Comparison of ENCODE assay signal across 11 cellular contexts in the genomic region with DNA sequence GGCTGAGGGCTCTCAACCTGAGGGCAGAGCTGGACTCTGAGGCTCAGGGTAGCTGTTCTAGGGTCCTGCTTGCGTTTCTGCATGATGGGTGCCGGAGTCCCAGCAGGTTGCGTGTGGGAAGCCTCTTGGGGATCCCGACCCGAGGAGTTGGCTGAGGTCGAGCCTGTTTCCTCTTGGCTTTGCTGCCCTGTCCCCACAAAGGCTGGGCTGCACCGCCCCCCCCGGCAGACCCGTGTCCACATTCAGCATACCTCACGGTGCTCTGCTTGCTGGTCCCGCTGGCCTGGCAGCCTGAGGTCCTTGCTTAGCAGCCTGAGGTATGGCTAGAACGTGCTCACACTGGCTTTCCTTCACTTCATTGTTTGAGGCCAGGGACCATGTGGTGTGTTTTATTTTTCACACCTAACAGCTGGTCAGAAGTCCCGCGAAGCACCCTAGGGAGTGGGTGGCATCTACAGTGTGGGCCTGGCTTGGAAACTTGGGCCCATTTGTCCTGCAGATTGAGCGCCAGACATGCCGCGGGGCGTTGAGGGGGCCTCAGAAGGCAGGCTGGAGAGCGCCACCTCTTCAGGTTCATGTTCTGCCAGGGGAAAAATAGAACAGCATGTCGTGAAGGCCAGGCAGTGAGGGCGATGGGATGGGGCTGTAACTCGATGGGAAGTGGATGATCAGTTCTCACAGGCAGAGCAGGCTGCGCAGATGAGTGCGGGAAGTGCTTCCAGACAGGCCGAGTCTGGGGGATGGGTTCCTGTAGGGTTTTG. TPM values are rescaled to one million over a fixed set of nuclear protein-coding genes. Genes with fewer than 3 reads are reported as not detected.
A peak's percentile ranks its signal among the peaks of the same experiment; 100 is the strongest.
DNase-seq lines count a peak whose midpoint lies in the region; ATAC-seq and TF ChIP-seq lines count a peak whose summit lies in the region.
"Had no signal": no experiment of that assay in that cellular context is flagged by ENCODE, and none has a peak within 500 bp of the region (broad histone marks: within the 10 kb centered on the region; RNA-seq: fewer than 3 reads in every experiment).

No MANE protein-coding gene starts in this region.

- H3K4me1 Mint-ChIP-seq in activated CD8-positive, alpha-beta T cell treated with anti-CD3 and anti-CD28 coated beads, Interleukin-2, amount 10 ng/mL, durations not matched to agents 7 days and 5 days (ENCODE audit: low read depth), result peaks cover 26% of the 10 kb centered on the region
- peaks cover 25% of the 10 kb centered on the region for H3K4me1 Mint-ChIP-seq in activated CD8-positive, alpha-beta T cell treated with anti-CD3 and anti-CD28 coated beads for 36 hours (ENCODE audit: low read depth)
- peaks cover 80% of the 10 kb centered on the region for H3K4me1 Mint-ChIP-seq in dendritic cell treated with granulocyte-macrophage colony-stimulating factor and Interleukin-4, amounts not matched to agents 40 ng/mL and 50 ng/mL, for 4 days (ENCODE audit: low read depth)

- CTCF ChIA-PET in activated CD8-positive, alpha-beta T cell treated with anti-CD3 and anti-CD28 coated beads, Interleukin-2, amount 10 ng/mL, durations not matched to agents 7 days and 5 days (lab: Charles Lee), result no interaction called here
- CTCF ChIA-PET in activated CD8-positive, alpha-beta T cell treated with anti-CD3 and anti-CD28 coated beads for 36 hours (lab: Charles Lee), result interaction anchor here (0.9 to 4.9 kb wide), 2 partner anchors 10 to 120 kb away, joined by 4 to 27 read pairs; no protein-coding TSS in a partner anchor

- H3K27ac Mint-ChIP-seq in activated CD8-positive, alpha-beta T cell treated with anti-CD3 and anti-CD28 coated beads, Interleukin-2, amount 10 ng/mL, durations not matched to agents 7 days and 5 days, result peak overlapping the region; percentile 71
- no peak overlapping the region for H3K27ac Mint-ChIP-seq in activated CD8-positive, alpha-beta T cell treated with anti-CD3 and anti-CD28 coated beads for 36 hours
- peak overlapping the region; percentile 90 for H3K27ac Mint-ChIP-seq in dendritic cell treated with granulocyte-macrophage colony-stimulating factor and Interleukin-4, amounts not matched to agents 40 ng/mL and 50 ng/mL, for 4 days

- H3K9ac ChIP-seq in skeletal muscle tissue (ENCODE audit: low read depth in 1 of 3, low read length in 3 of 3), result peak overlapping the region in 2 of 3 donors; percentile 28 to 64

- peaks cover 75 to 84% (median 83%) of the 10 kb centered on the region in 3 donors for H3K36me3 ChIP-seq in skeletal muscle tissue (ENCODE audit: control insufficient read depth in 3 of 3, insufficient read depth in 3 of 3, low read length in 3 of 3)

- H3K9me3 Mint-ChIP-seq in activated CD8-positive, alpha-beta T cell treated with anti-CD3 and anti-CD28 coated beads, Interleukin-2, amount 10 ng/mL, durations not matched to agents 7 days and 5 days (ENCODE audit: insufficient read depth), result no peaks in the 10 kb centered on the region
- H3K9me3 Mint-ChIP-seq in activated CD8-positive, alpha-beta T cell treated with anti-CD3 and anti-CD28 coated beads for 36 hours, result no peaks in the 10 kb centered on the region
- no peaks in the 10 kb centered on the region for H3K9me3 Mint-ChIP-seq in dendritic cell treated with granulocyte-macrophage colony-stimulating factor and Interleukin-4, amounts not matched to agents 40 ng/mL and 50 ng/mL, for 4 days

- TF ChIP-seq CTCF in activated CD8-positive, alpha-beta T cell treated with anti-CD3 and anti-CD28 coated beads for 36 hours (IDR thresholded peaks at IDR 0.05), result no peak

- H3K36me3 Mint-ChIP-seq in activated CD8-positive, alpha-beta T cell treated with anti-CD3 and anti-CD28 coated beads, Interleukin-2, amount 10 ng/mL, durations not matched to agents 7 days and 5 days (ENCODE audit: low read depth), result peaks cover 85% of the 10 kb centered on the region
- H3K36me3 Mint-ChIP-seq in activated CD8-positive, alpha-beta T cell treated with anti-CD3 and anti-CD28 coated beads for 36 hours (ENCODE audit: low read depth), result peaks cover 52% of the 10 kb centered on the region
- peaks cover 100% of the 10 kb centered on the region for H3K36me3 Mint-ChIP-seq in dendritic cell treated with granulocyte-macrophage colony-stimulating factor and Interleukin-4, amounts not matched to agents 40 ng/mL and 50 ng/mL, for 4 days (ENCODE audit: low read depth)

- no peaks in the 10 kb centered on the region for H3K27me3 Mint-ChIP-seq in activated CD8-positive, alpha-beta T cell treated with anti-CD3 and anti-CD28 coated beads, Interleukin-2, amount 10 ng/mL, durations not matched to agents 7 days and 5 days (ENCODE audit: low read depth)
- H3K27me3 Mint-ChIP-seq in activated CD8-positive, alpha-beta T cell treated with anti-CD3 and anti-CD28 coated beads for 36 hours, result no peaks in the 10 kb centered on the region
- H3K27me3 Mint-ChIP-seq in dendritic cell treated with granulocyte-macrophage colony-stimulating factor and Interleukin-4, amounts not matched to agents 40 ng/mL and 50 ng/mL, for 4 days, result no peaks in the 10 kb centered on the region

- peak overlapping the region; percentile 10 for H3K27ac ChIP-seq in skeletal muscle tissue (ENCODE audit: low read depth, low read length)
- H3K27ac ChIP-seq: A549, prostate gland had no signal

- H3K4me1 ChIP-seq in skeletal muscle tissue (ENCODE audit: control insufficient read depth in 3 of 3, insufficient read depth in 3 of 3, low read length in 3 of 3), result peaks cover 33 to 53% (median 41%) of the 10 kb centered on the region in 3 donors
- H3K4me1 ChIP-seq: A549, prostate gland had no signal

- no peak for DNase-seq in activated CD8-positive, alpha-beta T cell treated with anti-CD3 and anti-CD28 coated beads, Interleukin-2, amount 10 ng/mL, durations not matched to agents 7 days and 5 days
- DNase-seq in activated CD8-positive, alpha-beta T cell treated with anti-CD3 and anti-CD28 coated beads for 36 hours, result no peak
- no peak for DNase-seq in mesenteric fat pad (ENCODE audit: low spot score)
- DNase-seq: DMS53, NCI-H2171, T1000 had no signal

- no peaks in the 10 kb centered on the region for H3K27me3 ChIP-seq in skeletal muscle tissue (ENCODE audit: control insufficient read depth in 3 of 3, insufficient read depth in 3 of 3, low read length in 3 of 3)

- intact Hi-C loops in activated CD8-positive, alpha-beta T cell treated with anti-CD3 and anti-CD28 coated beads for 36 hours (cut with micrococcal nuclease), result no loop called here
- intact Hi-C loops in dendritic cell treated with granulocyte-macrophage colony-stimulating factor and Interleukin-4, amounts not matched to agents 40 ng/mL and 50 ng/mL, for 4 days (cut with micrococcal nuclease), result no loop called here

- no peak overlapping the region for H3K4me3 Mint-ChIP-seq in activated CD8-positive, alpha-beta T cell treated with anti-CD3 and anti-CD28 coated beads, Interleukin-2, amount 10 ng/mL, durations not matched to agents 7 days and 5 days
- no peak overlapping the region for H3K4me3 Mint-ChIP-seq in activated CD8-positive, alpha-beta T cell treated with anti-CD3 and anti-CD28 coated beads for 36 hours
- peak overlapping the region; percentile 82 for H3K4me3 Mint-ChIP-seq in dendritic cell treated with granulocyte-macrophage colony-stimulating factor and Interleukin-4, amounts not matched to agents 40 ng/mL and 50 ng/mL, for 4 days

- H3K9me3 ChIP-seq in skeletal muscle tissue (ENCODE audit: control insufficient read depth in 3 of 3, low read length in 3 of 3), result no peaks in the 10 kb centered on the region
- H3K9me3 ChIP-seq: A549, prostate gland had no signal

- H3K4me3 ChIP-seq in skeletal muscle tissue (ENCODE audit: low read length in 3 of 3), result no peak overlapping the region
- H3K4me3 ChIP-seq: A549, prostate gland had no signal

- no peak for ATAC-seq in activated CD8-positive, alpha-beta T cell treated with anti-CD3 and anti-CD28 coated beads, Interleukin-2, amount 10 ng/mL, durations not matched to agents 7 days and 5 days
- ATAC-seq in activated CD8-positive, alpha-beta T cell treated with anti-CD3 and anti-CD28 coated beads for 36 hours, result no peak
- ATAC-seq in HG03571 (IDR thresholded peaks at IDR 0.05; ENCODE audit: unreplicated experiment), result no peak
- ATAC-seq: A549 had no signal

- POLR2A ChIA-PET in activated CD8-positive, alpha-beta T cell treated with anti-CD3 and anti-CD28 coated beads, Interleukin-2, amount 10 ng/mL, durations not matched to agents 7 days and 5 days (lab: Charles Lee), result interaction anchor here (0.6 kb wide), 1 partner anchor 46 kb away, joined by 4 read pairs; no protein-coding TSS in a partner anchor
- POLR2A ChIA-PET in activated CD8-positive, alpha-beta T cell treated with anti-CD3 and anti-CD28 coated beads for 36 hours (lab: Charles Lee), result interaction anchor here (0.7 to 1.8 kb wide), 4 partner anchors 7 to 13 kb away, joined by 3 to 6 read pairs (median 3); no protein-coding TSS in a partner anchor

RNA-seq across cellular contexts. Expression of a gene that starts 9.5 kb away (rescaled TPM):
- total RNA-seq in activated CD8-positive, alpha-beta T cell treated with anti-CD3 and anti-CD28 coated beads, Interleukin-2, amount 10 ng/mL, durations not matched to agents 7 days and 5 days, result 10 to 100 TPM; 42.4 to 42.8 TPM
- total RNA-seq in activated CD8-positive, alpha-beta T cell treated with anti-CD3 and anti-CD28 coated beads for 36 hours, result 10 to 100 TPM; 33.5 to 35.6 TPM
- total RNA-seq in skeletal muscle tissue (53.8 TPM), mesenteric fat pad (23.7 TPM)

RNA-seq across cellular contexts. Expression of a gene that starts 11.5 kb away (rescaled TPM):
- 100 to 1,000 TPM; 333 to 352 TPM for total RNA-seq in activated CD8-positive, alpha-beta T cell treated with anti-CD3 and anti-CD28 coated beads, Interleukin-2, amount 10 ng/mL, durations not matched to agents 7 days and 5 days
- 100 to 1,000 TPM; 286 to 289 TPM for total RNA-seq in activated CD8-positive, alpha-beta T cell treated with anti-CD3 and anti-CD28 coated beads for 36 hours
- total RNA-seq in skeletal muscle tissue (121 TPM), mesenteric fat pad (258 TPM)

RNA-seq across cellular contexts. Expression of a gene that starts 11.8 kb away (rescaled TPM):
- 10 to 100 TPM; 15.9 to 17.9 TPM for total RNA-seq in activated CD8-positive, alpha-beta T cell treated with anti-CD3 and anti-CD28 coated beads, Interleukin-2, amount 10 ng/mL, durations not matched to agents 7 days and 5 days
- 10 to 100 TPM; 15.3 to 16.1 TPM for total RNA-seq in activated CD8-positive, alpha-beta T cell treated with anti-CD3 and anti-CD28 coated beads for 36 hours
- 11.5 TPM for total RNA-seq in skeletal muscle tissue
- 9.0 TPM for total RNA-seq in mesenteric fat pad

RNA-seq across cellular contexts. Expression of a gene that starts 51.1 kb away (rescaled TPM):
- total RNA-seq in activated CD8-positive, alpha-beta T cell treated with anti-CD3 and anti-CD28 coated beads, Interleukin-2, amount 10 ng/mL, durations not matched to agents 7 days and 5 days, result 10 to 100 TPM; 31.7 to 34.4 TPM
- 10 to 100 TPM; 36.5 to 40.5 TPM for total RNA-seq in activated CD8-positive, alpha-beta T cell treated with anti-CD3 and anti-CD28 coated beads for 36 hours
- total RNA-seq in skeletal muscle tissue (10.4 TPM), mesenteric fat pad (29.9 TPM)
